ENCODE assay signal across 8 cellular contexts in genomic region chr9:78365979-78366697, GRCh38.
A peak's percentile ranks its signal among the peaks of the same experiment; 100 is the strongest.
DNase-seq lines count a peak whose midpoint lies in the region; ATAC-seq and TF ChIP-seq lines count a peak whose summit lies in the region.

No MANE protein-coding gene starts in this region.

- no peak overlapping the region for H3K9ac ChIP-seq in neural progenitor cell

- peaks cover 3% of the 10 kb centered on the region for H3K27me3 Mint-ChIP-seq in neural progenitor cell (ENCODE audit: insufficient read depth, low read depth)

- TF ChIP-seq CTCF in cardiac fibroblast (IDR thresholded peaks at IDR 0.05; ENCODE audit: low read depth, low read length) = peak; percentile 62
- TF ChIP-seq CTCF in neural progenitor cell (IDR thresholded peaks at IDR 0.05) = peak; percentile 80

- no peaks in the 10 kb centered on the region for H3K9me3 ChIP-seq in neural progenitor cell (ENCODE audit: low read depth)

- no peak overlapping the region for H2AFZ ChIP-seq in neural progenitor cell (replicated peaks)

- H3K27ac ChIP-seq in neural progenitor cell = peak overlapping the region; percentile 50

- H4K20me1 ChIP-seq in neural progenitor cell (ENCODE audit: low read depth) = no peaks in the 10 kb centered on the region

- peaks cover 3% of the 10 kb centered on the region for H3K36me3 Mint-ChIP-seq in neural progenitor cell

- peak overlapping the region; percentile 55 for H3K4me2 ChIP-seq in neural progenitor cell

- ATAC-seq in GM21447 (IDR thresholded peaks at IDR 0.05; ENCODE audit: unreplicated experiment) = no peak
- ATAC-seq in GM19467 (IDR thresholded peaks at IDR 0.05; ENCODE audit: unreplicated experiment) = no peak

- H3K27me3 ChIP-seq in neural progenitor cell = no peaks in the 10 kb centered on the region

- H3K4me1 ChIP-seq in neural progenitor cell = peaks cover 28% of the 10 kb centered on the region

- H3K27ac Mint-ChIP-seq in neural progenitor cell = peak overlapping the region; percentile 48

- no peak overlapping the region for H3K4me3 Mint-ChIP-seq in neural progenitor cell

- peaks cover 25% of the 10 kb centered on the region for H3F3A ChIP-seq in neural progenitor cell (ENCODE audit: low read depth)

- no peaks in the 10 kb centered on the region for H3K79me2 ChIP-seq in neural progenitor cell (ENCODE audit: low read depth)

- H3K36me3 ChIP-seq in neural progenitor cell = no peaks in the 10 kb centered on the region

- H3K4me3 ChIP-seq in cardiac fibroblast (replicated peaks in 1 of 2; ENCODE audit: low read depth in 2 of 2, low read length in 2 of 2) (no peak overlapping the region), neural progenitor cell (no peak overlapping the region)

- H3K4me1 Mint-ChIP-seq in neural progenitor cell = peaks cover 11% of the 10 kb centered on the region

- DNase-seq in GM03348 (ENCODE audit: low spot score) (peak; percentile 52), NCI-H1105 (lab: John Stamatoyannopoulos, UW) (peak; percentile 3), cardiac fibroblast (ENCODE audit: low read depth in 2 of 2) (peak; percentile 40 to 53), neural progenitor cell (ENCODE audit: low spot score) (peak; percentile 36), nucleus accumbens (lab: John Stamatoyannopoulos, UW) (no peak)
- DNase-seq in stimulated activated CD4-positive, alpha-beta T cell treated with anti-CD3 and anti-CD28 coated beads, Interleukin-4, amount 100 ng/mL, for 1 hour = no peak

- no peaks in the 10 kb centered on the region for H3K9me3 Mint-ChIP-seq in neural progenitor cell

Comparison
In these comparisons a context has a peak if more than half of its experiments do, and no peak if none do; other contexts are left out.
1. DNase-seq: peak in GM03348 (single experiment), NCI-H1105 (single experiment), cardiac fibroblast (2 of 2) and neural progenitor cell (single experiment); none in stimulated activated CD4-positive, alpha-beta T cell treated with anti-CD3 and anti-CD28 coated beads, Interleukin-4, amount 100 ng/mL, for 1 hour (single experiment) and nucleus accumbens (0 of 56).